ENCODE assay signal across 24 cellular contexts in genomic region chr14:50037240-50037639, GRCh38.
DNase-seq lines count a peak whose midpoint lies in the region; ATAC-seq and TF ChIP-seq lines count a peak whose summit lies in the region.
"Had no signal": no experiment of that assay in that cellular context is flagged by ENCODE, and none has a peak within 500 bp of the region (broad histone marks: within the 10 kb centered on the region; RNA-seq: fewer than 3 reads in every experiment).

No MANE protein-coding gene starts in this region.

- no peak overlapping the region for H2AFZ ChIP-seq in mammary epithelial cell (ENCODE audit: low read depth, low read length)

- H3K27me3 ChIP-seq in mammary epithelial cell (ENCODE audit: insufficient read depth, low read length) (no peaks in the 10 kb centered on the region), vagina (no peaks in the 10 kb centered on the region), right atrium auricular region (no peaks in the 10 kb centered on the region), adrenal gland (no peaks in the 10 kb centered on the region)
- H3K27me3 ChIP-seq: ascending aorta, ovary had no signal

- peaks cover 58 to 65% of the 10 kb centered on the region in 2 donors for H3K4me1 Mint-ChIP-seq in natural killer cell treated with Interleukin-12 subunit alpha and Interleukin-12 subunit beta and Interleukin-15 and Interleukin-18, amount 100 ng/mL, for 72 hours (ENCODE audit: low read depth in 2 of 2)
- H3K4me1 Mint-ChIP-seq in natural killer cell (peaks cover 41 to 50% of the 10 kb centered on the region in 2 donors), T-helper 17 cell (peaks cover 44% of the 10 kb centered on the region)
- H3K4me1 Mint-ChIP-seq: endodermal cell had no signal

- H3K9me3 ChIP-seq in T-helper 17 cell (ENCODE audit: control insufficient read depth, low read length, poor library complexity, severe bottlenecking) = no peaks in the 10 kb centered on the region
- H3K9me3 ChIP-seq in mammary epithelial cell (replicated peaks; ENCODE audit: insufficient read depth, low read length) = no peaks in the 10 kb centered on the region
- H3K9me3 ChIP-seq in vagina = no peaks in the 10 kb centered on the region
- H3K9me3 ChIP-seq in right atrium auricular region = no peaks in the 10 kb centered on the region
- no peaks in the 10 kb centered on the region for H3K9me3 ChIP-seq in adrenal gland (replicated peaks in 1 of 3)
- H3K9me3 ChIP-seq: ascending aorta, mucosa of descending colon, ovary had no signal

- peaks cover 6% of the 10 kb centered on the region for H3K36me3 Mint-ChIP-seq in natural killer cell treated with Interleukin-12 subunit alpha and Interleukin-12 subunit beta and Interleukin-15 and Interleukin-18, amount 100 ng/mL, for 72 hours
- H3K36me3 Mint-ChIP-seq in natural killer cell = no peaks in the 10 kb centered on the region
- no peaks in the 10 kb centered on the region for H3K36me3 Mint-ChIP-seq in T-helper 17 cell (ENCODE audit: low read depth)

- no peak overlapping the region for H3K4me3 Mint-ChIP-seq in natural killer cell treated with Interleukin-12 subunit alpha and Interleukin-12 subunit beta and Interleukin-15 and Interleukin-18, amount 100 ng/mL, for 72 hours
- H3K4me3 Mint-ChIP-seq in natural killer cell = no peak overlapping the region
- H3K4me3 Mint-ChIP-seq in T-helper 17 cell = no peak overlapping the region
- H3K4me3 Mint-ChIP-seq: endodermal cell, nephron progenitor cell had no signal

- TF ChIP-seq CTCF in natural killer cell (IDR thresholded peaks at IDR 0.05) (no peak), mammary epithelial cell (conservative IDR thresholded peaks at IDR 0.05 in 1 of 2, IDR thresholded peaks at IDR 0.05 in 1 of 2; ENCODE audit: extremely low read depth in 1 of 2, insufficient read depth in 1 of 2, low read depth in 1 of 2, low read length in 2 of 2) (no peak), vagina (IDR thresholded peaks at IDR 0.05) (no peak), right atrium auricular region (IDR thresholded peaks at IDR 0.05) (no peak), adrenal gland (IDR thresholded peaks at IDR 0.05) (no peak)

- H3K4me3 ChIP-seq in mammary epithelial cell (replicated peaks in 1 of 3; ENCODE audit: insufficient read depth in 1 of 3, low read depth in 2 of 3, low read length in 3 of 3) = no peak overlapping the region
- no peak overlapping the region for H3K4me3 ChIP-seq in vagina
- no peak overlapping the region for H3K4me3 ChIP-seq in right atrium auricular region
- H3K4me3 ChIP-seq in adrenal gland = no peak overlapping the region
- H3K4me3 ChIP-seq: ascending aorta, lung, mucosa of descending colon, ovary had no signal

- H3K27me3 Mint-ChIP-seq in natural killer cell treated with Interleukin-12 subunit alpha and Interleukin-12 subunit beta and Interleukin-15 and Interleukin-18, amount 100 ng/mL, for 72 hours = no peaks in the 10 kb centered on the region
- H3K27me3 Mint-ChIP-seq in natural killer cell (ENCODE audit: low read depth in 2 of 2) (no peaks in the 10 kb centered on the region), T-helper 17 cell (no peaks in the 10 kb centered on the region)
- H3K27me3 Mint-ChIP-seq: CD4-positive, CD25-positive, alpha-beta regulatory T cell had no signal

- no peak for ATAC-seq in natural killer cell treated with Interleukin-12 subunit alpha and Interleukin-12 subunit beta and Interleukin-15 and Interleukin-18, amount 100 ng/mL, for 72 hours
- no peak for ATAC-seq in natural killer cell
- no peak for ATAC-seq in T-helper 17 cell
- ATAC-seq: mucosa of descending colon, Right ventricle myocardium inferior, SK-N-SH treated with all-trans-retinoic acid at 6 μM for 48 hours had no signal

- dilution Hi-C loops in mammary epithelial cell (cut with HindIII; ENCODE audit: low sequenced_read_pairs) = no loop called here

- H3K9ac ChIP-seq in mammary epithelial cell (ENCODE audit: insufficient read depth, low read length) = no peak overlapping the region

- intact Hi-C loops in natural killer cell (cut with micrococcal nuclease) (no loop called here), mammary epithelial cell (cut with micrococcal nuclease) (no loop called here), vagina (cut with DNase I) (loop anchor here (10.0 kb wide), 1 partner anchor 52 kb away; no protein-coding TSS in a partner anchor), adrenal gland (cut with DNase I) (no loop called here)

- H3K27ac Mint-ChIP-seq in natural killer cell treated with Interleukin-12 subunit alpha and Interleukin-12 subunit beta and Interleukin-15 and Interleukin-18, amount 100 ng/mL, for 72 hours = peak overlapping the region; percentile 98 to 99
- H3K27ac Mint-ChIP-seq in natural killer cell (no peak overlapping the region), T-helper 17 cell (peak overlapping the region; percentile 90)
- H3K27ac Mint-ChIP-seq: endodermal cell, nephron progenitor cell had no signal

- H3K4me2 ChIP-seq in mammary epithelial cell (ENCODE audit: insufficient read depth, low read depth, low read length) = no peak overlapping the region

- in situ Hi-C loops in mammary epithelial cell (cut with MboI; ENCODE audit: low sequenced_read_pairs in 2 of 2) = loop anchor here in 1 of 2 donors (5.0 kb wide), 1 partner anchor 35 kb away; no protein-coding TSS in a partner anchor

- H3K27ac ChIP-seq in mammary epithelial cell (ENCODE audit: insufficient read depth, low read depth, low read length) (peak overlapping the region; percentile 35), vagina (peak overlapping the region; percentile 52), right atrium auricular region (no peak overlapping the region), adrenal gland (no peak overlapping the region)
- H3K27ac ChIP-seq: ascending aorta, ovary had no signal

- CTCF ChIA-PET in mammary epithelial cell (lab: Charles Lee; ENCODE audit: low non-redundant PET) = interaction anchor here (0.5 kb wide), 1 partner anchor 119 kb away, joined by 3 read pairs; no protein-coding TSS in a partner anchor

- no peaks in the 10 kb centered on the region for H4K20me1 ChIP-seq in mammary epithelial cell (ENCODE audit: insufficient read depth, low read length)

- no TSS peak for BruUV-seq in mammary epithelial cell (replicated peaks; lab: Mats Ljungman, UMichigan)

- no peaks in the 10 kb centered on the region for H3K9me3 Mint-ChIP-seq in natural killer cell treated with Interleukin-12 subunit alpha and Interleukin-12 subunit beta and Interleukin-15 and Interleukin-18, amount 100 ng/mL, for 72 hours
- H3K9me3 Mint-ChIP-seq in natural killer cell = no peaks in the 10 kb centered on the region
- H3K9me3 Mint-ChIP-seq: CD4-positive, CD25-positive, alpha-beta regulatory T cell; endodermal cell; nephron progenitor cell had no signal

- H3K4me1 ChIP-seq in mammary epithelial cell (ENCODE audit: insufficient read depth, low read length) = peaks cover 58% of the 10 kb centered on the region
- H3K4me1 ChIP-seq in vagina = peaks cover 39% of the 10 kb centered on the region
- H3K4me1 ChIP-seq in right atrium auricular region = peaks cover 0 to 30% of the 10 kb centered on the region in 2 donors
- peaks cover 0 to 10% of the 10 kb centered on the region in 2 donors for H3K4me1 ChIP-seq in adrenal gland (replicated peaks in 1 of 2)

- 100% methylated on average over 1 of the region's 2 CpGs for WGBS in mammary epithelial cell (ENCODE audit: low coverage, missing lambda C conversion rate)
- 83 to 100% (median 95%) methylated on average over 2 of the region's 2 CpGs for WGBS in adrenal gland, 4 donors

- H3K36me3 ChIP-seq in mammary epithelial cell (ENCODE audit: insufficient read depth, low read length) (no peaks in the 10 kb centered on the region), vagina (no peaks in the 10 kb centered on the region), right atrium auricular region (no peaks in the 10 kb centered on the region), adrenal gland (replicated peaks in 1 of 2) (no peaks in the 10 kb centered on the region)
- H3K36me3 ChIP-seq: ascending aorta, ovary had no signal

- no peaks in the 10 kb centered on the region for H3K79me2 ChIP-seq in mammary epithelial cell (ENCODE audit: insufficient read depth, low read length)

- no peak for DNase-seq in natural killer cell treated with Interleukin-12 subunit alpha and Interleukin-12 subunit beta and Interleukin-15 and Interleukin-18, amount 100 ng/mL, for 72 hours (ENCODE audit: low spot score)
- DNase-seq in natural killer cell = no peak
- no peak for DNase-seq in T-helper 17 cell
- DNase-seq in mammary epithelial cell = no peak
- no peak for DNase-seq in vagina (ENCODE audit: extremely low spot score in 2 of 2)
- DNase-seq in right atrium auricular region (ENCODE audit: low spot score) = no peak
- no peak for DNase-seq in adrenal gland
- DNase-seq: activated CD4-positive, alpha-beta T cell treated with anti-CD3 and anti-CD28 coated beads, Interleukin-2, amount 50 U/mL, for 1 hour; activated naive CD4-positive, alpha-beta T cell treated with Interleukin-2 at 50 U/mL for 16 hours; CD4-positive, CD25-positive, alpha-beta regulatory T cell; EL; endodermal cell; NCI-H1092; NCI-H1694 treated with DMSO at 0.1 percent for 48 hours; NCI-H2171; NCI-H510A; nephron progenitor cell; ovary; retina had no signal

- TF ChIP-seq POLR2A in vagina (IDR thresholded peaks at IDR 0.05) = no peak
- TF ChIP-seq POLR2A in adrenal gland (IDR thresholded peaks at IDR 0.05) = no peak

Comparison
In these comparisons a context has a peak if more than half of its experiments do, and no peak if none do; other contexts are left out.
1. H3K27ac Mint-ChIP-seq: peak in natural killer cell treated with Interleukin-12 subunit alpha and Interleukin-12 subunit beta and Interleukin-15 and Interleukin-18, amount 100 ng/mL, for 72 hours (2 of 2) and T-helper 17 cell (single experiment); none in natural killer cell (0 of 2).
2. H3K27ac ChIP-seq: peak in mammary epithelial cell (single experiment) and vagina (single experiment); none in right atrium auricular region (0 of 2) and adrenal gland (0 of 5).